Comparison of ENCODE assay signal across 22 cellular contexts in genomic region chr2:201482543-201482942, GRCh38. TPM values are rescaled to one million over a fixed set of nuclear protein-coding genes. Genes with fewer than 3 reads are reported as not detected.
DNase-seq lines count a peak whose midpoint lies in the region; ATAC-seq and TF ChIP-seq lines count a peak whose summit lies in the region.
"Had no signal": no experiment of that assay in that cellular context is flagged by ENCODE, and none has a peak within 500 bp of the region (broad histone marks: within the 10 kb centered on the region; RNA-seq: fewer than 3 reads in every experiment).

No MANE protein-coding gene starts in this region.

- no peaks in the 10 kb centered on the region for H3K27me3 Mint-ChIP-seq in activated T-cell treated with anti-CD3 and anti-CD28 coated beads, Interleukin-2, amount 50 U/mL, for 24 hours
- H3K27me3 Mint-ChIP-seq: CD4-positive, alpha-beta T cell had no signal

- H3K4me1 Mint-ChIP-seq in activated T-cell treated with anti-CD3 and anti-CD28 coated beads, Interleukin-2, amount 50 U/mL, for 24 hours (ENCODE audit: low read depth): no peaks in the 10 kb centered on the region
- H3K4me1 Mint-ChIP-seq: CD14-positive monocyte; CD8-positive, alpha-beta memory T cell had no signal

- peak; percentile 68 for ATAC-seq in Right ventricle myocardium superior (ENCODE audit: poor library complexity)
- ATAC-seq in left lobe of liver: peak; percentile 75
- ATAC-seq in sciatic nerve: peak; percentile 62
- ATAC-seq in activated CD4-positive, CD25-positive, alpha-beta regulatory T cell treated with anti-CD3 and anti-CD28 coated beads, Interleukin-2, amount 50 U/mL, for 24 hours: no peak
- ATAC-seq: A549 had no signal

- no peaks in the 10 kb centered on the region for H3K9me3 Mint-ChIP-seq in activated T-cell treated with anti-CD3 and anti-CD28 coated beads, Interleukin-2, amount 50 U/mL, for 24 hours
- H3K9me3 Mint-ChIP-seq: HFFc6 had no signal

- no peak overlapping the region for H3K4me3 Mint-ChIP-seq in activated T-cell treated with anti-CD3 and anti-CD28 coated beads, Interleukin-2, amount 50 U/mL, for 24 hours
- H3K4me3 Mint-ChIP-seq: CD14-positive monocyte; CD4-positive, alpha-beta T cell; CD8-positive, alpha-beta memory T cell; HFFc6 had no signal

- peaks cover 26% of the 10 kb centered on the region for H3K36me3 Mint-ChIP-seq in activated T-cell treated with anti-CD3 and anti-CD28 coated beads, Interleukin-2, amount 50 U/mL, for 24 hours (ENCODE audit: low read depth)

- TF ChIP-seq CTCF in GM10266 (IDR thresholded peaks at IDR 0.05; ENCODE audit: control insufficient read depth, insufficient read depth, low read depth, missing control alignments): no peak

- DNase-seq in Right ventricle myocardium superior (no peak), cardiac septum (ENCODE audit: low spot score) (no peak), NCI-H446 treated with DMSO at 0.1 percent for 48 hours (lab: John Stamatoyannopoulos, UW) (peak; percentile 20), left lobe of liver (ENCODE audit: low spot score) (peak; percentile 47), sciatic nerve (ENCODE audit: low spot score) (no peak), GM10266 (ENCODE audit: extremely low spot score) (no peak)
- DNase-seq in activated T-cell treated with anti-CD3 and anti-CD28 coated beads, Interleukin-2, amount 50 U/mL, for 24 hours: no peak
- DNase-seq: 8988T; ACHN; AML-193; BE2C; CD4-positive, alpha-beta T cell; CD8-positive, alpha-beta memory T cell; DMS 273 treated with DMSO at 0.1 percent for 48 hours; DMS79; EL; GF-D8; GOT3; HFFc6 had no signal

- intact Hi-C loops in Right ventricle myocardium superior (cut with DNase I): no loop called here
- intact Hi-C loops in cardiac septum (cut with DNase I): no loop called here
- intact Hi-C loops in sciatic nerve (cut with DNase I): no loop called here

- no peak overlapping the region for H3K27ac Mint-ChIP-seq in activated T-cell treated with anti-CD3 and anti-CD28 coated beads, Interleukin-2, amount 50 U/mL, for 24 hours
- H3K27ac Mint-ChIP-seq: CD14-positive monocyte; CD4-positive, alpha-beta T cell; HFFc6 had no signal

RNA-seq across cellular contexts. Expression of gene STRADB, which starts 31.0 kb away (rescaled TPM):
- total RNA-seq in Right ventricle myocardium superior (84.3 TPM), cardiac septum (41.5 TPM), left lobe of liver (71.9 TPM), sciatic nerve (44.6 TPM)

RNA-seq across cellular contexts. Expression of gene TRAK2, which starts 31.3 kb away (rescaled TPM):
- total RNA-seq in Right ventricle myocardium superior (163 TPM), cardiac septum (259 TPM), left lobe of liver (12.3 TPM), sciatic nerve (55.1 TPM)

Comparison
In these comparisons a context has a peak if more than half of its experiments do, and no peak if none do; other contexts are left out.
1. ATAC-seq: peak in Right ventricle myocardium superior (single experiment), left lobe of liver (single experiment) and sciatic nerve (single experiment); none in activated CD4-positive, CD25-positive, alpha-beta regulatory T cell treated with anti-CD3 and anti-CD28 coated beads, Interleukin-2, amount 50 U/mL, for 24 hours (0 of 2).
2. DNase-seq: peak in NCI-H446 treated with DMSO at 0.1 percent for 48 hours (single experiment) and left lobe of liver (single experiment); none in Right ventricle myocardium superior (single experiment), cardiac septum (single experiment), sciatic nerve (single experiment), activated T-cell treated with anti-CD3 and anti-CD28 coated beads, Interleukin-2, amount 50 U/mL, for 24 hours (single experiment) and GM10266 (single experiment).